12 cellular contexts compared by ENCODE assay signal in genomic region chr4:155491336-155492131, GRCh38.
A peak's percentile ranks its signal among the peaks of the same experiment; 100 is the strongest.
DNase-seq lines count a peak whose midpoint lies in the region; ATAC-seq and TF ChIP-seq lines count a peak whose summit lies in the region.
"Had no signal": no experiment of that assay in that cellular context is flagged by ENCODE, and none has a peak within 500 bp of the region (broad histone marks: within the 10 kb centered on the region; RNA-seq: fewer than 3 reads in every experiment).

No MANE protein-coding gene starts in this region.

- peak; percentile 46 for TF ChIP-seq CTCF in GM12873 (IDR thresholded peaks at IDR 0.05; ENCODE audit: insufficient read depth, low read depth, low read length, missing control alignments)

- no peak for DNase-seq in SK-N-DZ (ENCODE audit: low spot score)
- DNase-seq in CD1c-positive myeloid dendritic cell (ENCODE audit: extremely low spot score): no peak
- DNase-seq in NCI-H748 (lab: John Stamatoyannopoulos, UW; ENCODE audit: unreplicated experiment): no peak
- DNase-seq in MV-4-11 (lab: John Stamatoyannopoulos, UW): no peak
- DNase-seq: foreskin keratinocyte, lower lobe of right lung, NCI-H526 treated with DMSO at 0.1 percent for 48 hours, T-cell had no signal

- peak; percentile 93 for ATAC-seq in GM19452 (IDR thresholded peaks at IDR 0.05; ENCODE audit: unreplicated experiment)
- ATAC-seq in HG02884 (IDR thresholded peaks at IDR 0.05; ENCODE audit: unreplicated experiment): peak; percentile 91
- ATAC-seq in HG03575 (IDR thresholded peaks at IDR 0.05; ENCODE audit: extremely low read depth, insufficient number of reproducible peaks, low FRiP score, unreplicated experiment): peak; percentile 98
- ATAC-seq: foreskin keratinocyte, lower lobe of right lung, T-cell had no signal
